In genomic region chr10:817371-817770, GRCh38 we compare ENCODE assay signal across 19 cellular contexts.
"Had no signal": no experiment of that assay in that cellular context is flagged by ENCODE, and none has a peak within 500 bp of the region (broad histone marks: within the 10 kb centered on the region; RNA-seq: fewer than 3 reads in every experiment).

No MANE protein-coding gene starts in this region.

- H3K9me3 ChIP-seq: breast epithelium, esophagus muscularis mucosa, neutrophil, suprapubic skin had no signal

- DNase-seq: activated CD4-positive, alpha-beta T cell treated with anti-CD3 and anti-CD28 coated beads for 36 hours; activated CD8-positive, alpha-beta T cell treated with anti-CD3 and anti-CD28 coated beads for 36 hours; activated gamma-delta T cell treated with Interleukin-2 at 50 U/mL for 16 hours; activated naive CD8-positive, alpha-beta T cell treated with anti-CD3 and anti-CD28 coated beads, Interleukin-2, amount 10 ng/mL, durations not matched to agents 7 days and 5 days; activated T-cell treated with anti-CD3 and anti-CD28 coated beads, Interleukin-2, amount 50 U/mL, for 72 hours; aorta; kidney glomerular epithelial cell; naive thymus-derived CD8-positive, alpha-beta T cell; retina; stimulated activated CD4-positive, alpha-beta T cell treated with anti-CD3 and anti-CD28 coated beads, Interleukin-15, amount 100 ng/mL, for 24 hours; stimulated activated CD4-positive, alpha-beta T cell treated with anti-CD3 and anti-CD28 coated beads, Interleukin-4, amount 100 ng/mL, for 1 hour; stimulated activated naive CD8-positive, alpha-beta T cell treated with anti-CD3 and anti-CD28 coated beads, Interleukin-15, Interleukin-2, amounts not matched to agents 100 U/mL and 50 U/mL, for 24 hours had no signal

- H3K27ac ChIP-seq: breast epithelium, esophagus muscularis mucosa, neutrophil, skin epidermis, suprapubic skin had no signal

- H3K27ac Mint-ChIP-seq: activated CD4-positive, alpha-beta T cell treated with anti-CD3 and anti-CD28 coated beads for 36 hours; activated CD8-positive, alpha-beta T cell treated with anti-CD3 and anti-CD28 coated beads for 36 hours; activated naive CD8-positive, alpha-beta T cell treated with anti-CD3 and anti-CD28 coated beads, Interleukin-2, amount 10 ng/mL, durations not matched to agents 7 days and 5 days; activated T-cell treated with anti-CD3 and anti-CD28 coated beads, Interleukin-2, amount 50 U/mL, for 72 hours; T-helper 1 cell treated with Interleukin-12 subunit alpha and Interleukin-12 subunit beta and Interleukin-4 antibody, amounts not matched to agents 30 μg/mL and 1 μg/mL, for 36 hours; type B pancreatic cell had no signal

- H3K9me3 Mint-ChIP-seq: activated CD8-positive, alpha-beta T cell treated with anti-CD3 and anti-CD28 coated beads for 36 hours; activated naive CD8-positive, alpha-beta T cell treated with anti-CD3 and anti-CD28 coated beads, Interleukin-2, amount 10 ng/mL, durations not matched to agents 7 days and 5 days; activated T-cell treated with anti-CD3 and anti-CD28 coated beads, Interleukin-2, amount 50 U/mL, for 72 hours; naive thymus-derived CD8-positive, alpha-beta T cell; T-helper 1 cell treated with Interleukin-12 subunit alpha and Interleukin-12 subunit beta and Interleukin-4 antibody, amounts not matched to agents 30 μg/mL and 1 μg/mL, for 36 hours; type B pancreatic cell had no signal

- H3K4me1 Mint-ChIP-seq: activated CD4-positive, alpha-beta T cell treated with anti-CD3 and anti-CD28 coated beads for 36 hours had no signal

- ATAC-seq: activated CD4-positive, alpha-beta T cell treated with anti-CD3 and anti-CD28 coated beads for 36 hours; activated CD8-positive, alpha-beta T cell treated with anti-CD3 and anti-CD28 coated beads for 36 hours; activated T-cell treated with anti-CD3 and anti-CD28 coated beads, Interleukin-2, amount 50 U/mL, for 72 hours; naive thymus-derived CD8-positive, alpha-beta T cell; stimulated activated naive CD8-positive, alpha-beta T cell treated with anti-CD3 and anti-CD28 coated beads, Interleukin-15, Interleukin-2, amounts not matched to agents 100 U/mL and 50 U/mL, for 24 hours had no signal

- H3K4me1 ChIP-seq: breast epithelium, suprapubic skin had no signal

- H3K4me3 Mint-ChIP-seq: activated CD4-positive, alpha-beta T cell treated with anti-CD3 and anti-CD28 coated beads for 36 hours; activated CD8-positive, alpha-beta T cell treated with anti-CD3 and anti-CD28 coated beads for 36 hours; activated naive CD8-positive, alpha-beta T cell treated with anti-CD3 and anti-CD28 coated beads, Interleukin-2, amount 10 ng/mL, durations not matched to agents 7 days and 5 days; activated T-cell treated with anti-CD3 and anti-CD28 coated beads, Interleukin-2, amount 50 U/mL, for 72 hours; naive thymus-derived CD8-positive, alpha-beta T cell; T-helper 1 cell treated with Interleukin-12 subunit alpha and Interleukin-12 subunit beta and Interleukin-4 antibody, amounts not matched to agents 30 μg/mL and 1 μg/mL, for 36 hours; type B pancreatic cell had no signal

- H3K36me3 ChIP-seq: breast epithelium had no signal

- H3K27me3 Mint-ChIP-seq: activated CD4-positive, alpha-beta T cell treated with anti-CD3 and anti-CD28 coated beads for 36 hours; activated CD8-positive, alpha-beta T cell treated with anti-CD3 and anti-CD28 coated beads for 36 hours; activated naive CD8-positive, alpha-beta T cell treated with anti-CD3 and anti-CD28 coated beads, Interleukin-2, amount 10 ng/mL, durations not matched to agents 7 days and 5 days; type B pancreatic cell had no signal

- H3K27me3 ChIP-seq: breast epithelium, esophagus muscularis mucosa, neutrophil, suprapubic skin had no signal

- H3K4me3 ChIP-seq: breast epithelium, esophagus muscularis mucosa, skin epidermis, suprapubic skin had no signal
